In genomic region chr11:109939176-109939810, GRCh38 we compare ENCODE assay signal across 8 cellular contexts.
DNase-seq lines count a peak whose midpoint lies in the region; ATAC-seq and TF ChIP-seq lines count a peak whose summit lies in the region.

No MANE protein-coding gene starts in this region.

- H3K27ac Mint-ChIP-seq in activated CD4-positive, alpha-beta memory T cell treated with anti-CD3 and anti-CD28 coated beads for 36 hours: no peak overlapping the region

- peak; percentile 35 for DNase-seq in GM04503 (ENCODE audit: low read depth)
- DNase-seq in HuH-7.5 (ENCODE audit: low spot score): peak; percentile 9
- peak; percentile 57 for DNase-seq in NT2/D1 (ENCODE audit: low read depth, low spot score)
- peak; percentile 89 for DNase-seq in dermis blood vessel endothelial cell
- DNase-seq in lung (ENCODE audit: low spot score): peak; percentile 40
- DNase-seq in activated CD4-positive, alpha-beta memory T cell treated with anti-CD3 and anti-CD28 coated beads for 36 hours: no peak

- POLR2A ChIA-PET in activated CD4-positive, alpha-beta memory T cell treated with anti-CD3 and anti-CD28 coated beads for 36 hours (lab: Charles Lee): no interaction called here

- H3K9me3 ChIP-seq in NT2/D1 (ENCODE audit: insufficient read depth, low read length) (no peaks in the 10 kb centered on the region), lung (ENCODE audit: control insufficient read depth in 2 of 2, insufficient read depth in 1 of 2, low read length in 1 of 2) (no peaks in the 10 kb centered on the region)

- H3K36me3 Mint-ChIP-seq in activated CD4-positive, alpha-beta memory T cell treated with anti-CD3 and anti-CD28 coated beads for 36 hours: no peaks in the 10 kb centered on the region

- H3K9me3 Mint-ChIP-seq in activated CD4-positive, alpha-beta memory T cell treated with anti-CD3 and anti-CD28 coated beads for 36 hours: no peaks in the 10 kb centered on the region

- 2 to 5% methylated on average over 1 of the region's 1 CpG for WGBS in lung, 2 donors

- CTCF ChIA-PET in activated CD4-positive, alpha-beta memory T cell treated with anti-CD3 and anti-CD28 coated beads for 36 hours (lab: Charles Lee): interaction anchor here (0.7 to 1.3 kb wide), 3 partner anchors 86 to 427 kb away, joined by 3 read pairs; no protein-coding TSS in a partner anchor

- H3K4me1 ChIP-seq in NT2/D1 (ENCODE audit: insufficient read depth, insufficient read length) (no peaks in the 10 kb centered on the region), lung (ENCODE audit: control insufficient read depth in 2 of 2, insufficient read depth in 2 of 2, low read length in 2 of 2) (no peaks in the 10 kb centered on the region)

- no peaks in the 10 kb centered on the region for H3K36me3 ChIP-seq in NT2/D1 (ENCODE audit: insufficient read depth, insufficient read length, low read length)
- no peaks in the 10 kb centered on the region for H3K36me3 ChIP-seq in lung (ENCODE audit: control insufficient read depth in 2 of 2, insufficient read depth in 2 of 2, low read length in 2 of 2)

- no peak overlapping the region for H3K27ac ChIP-seq in lung (ENCODE audit: low read depth in 1 of 2, low read length in 1 of 2)

- H3K9ac ChIP-seq in NT2/D1 (ENCODE audit: insufficient read length, low read depth): no peak overlapping the region

- H3K27me3 Mint-ChIP-seq in activated CD4-positive, alpha-beta memory T cell treated with anti-CD3 and anti-CD28 coated beads for 36 hours: peaks cover 2% of the 10 kb centered on the region

- ATAC-seq in lung (ENCODE audit: insufficient read depth, low FRiP score) (no peak), GM21529 (IDR thresholded peaks at IDR 0.05; ENCODE audit: unreplicated experiment) (no peak), GM21367 (IDR thresholded peaks at IDR 0.05; ENCODE audit: unreplicated experiment) (no peak)

- TF ChIP-seq CTCF in lung (IDR thresholded peaks at IDR 0.05; ENCODE audit: control extremely low read depth, extremely low read depth): peak; percentile 39

- no peaks in the 10 kb centered on the region for H3K27me3 ChIP-seq in NT2/D1 (ENCODE audit: insufficient read depth, insufficient read length)
- no peaks in the 10 kb centered on the region for H3K27me3 ChIP-seq in lung (ENCODE audit: control insufficient read depth, insufficient read depth)

- no peak overlapping the region for H3K4me3 Mint-ChIP-seq in activated CD4-positive, alpha-beta memory T cell treated with anti-CD3 and anti-CD28 coated beads for 36 hours

- intact Hi-C loops in activated CD4-positive, alpha-beta memory T cell treated with anti-CD3 and anti-CD28 coated beads for 36 hours (cut with micrococcal nuclease): loop anchor here (2.0 kb wide), 1 partner anchor 86 kb away; no protein-coding TSS in a partner anchor

- no peaks in the 10 kb centered on the region for H3K4me1 Mint-ChIP-seq in activated CD4-positive, alpha-beta memory T cell treated with anti-CD3 and anti-CD28 coated beads for 36 hours (ENCODE audit: low read depth)

- H3K4me3 ChIP-seq in NT2/D1 (ENCODE audit: insufficient read length, low read depth) (no peak overlapping the region), lung (no peak overlapping the region)
